Comparison of ENCODE assay signal across 8 cellular contexts in the genomic region with DNA sequence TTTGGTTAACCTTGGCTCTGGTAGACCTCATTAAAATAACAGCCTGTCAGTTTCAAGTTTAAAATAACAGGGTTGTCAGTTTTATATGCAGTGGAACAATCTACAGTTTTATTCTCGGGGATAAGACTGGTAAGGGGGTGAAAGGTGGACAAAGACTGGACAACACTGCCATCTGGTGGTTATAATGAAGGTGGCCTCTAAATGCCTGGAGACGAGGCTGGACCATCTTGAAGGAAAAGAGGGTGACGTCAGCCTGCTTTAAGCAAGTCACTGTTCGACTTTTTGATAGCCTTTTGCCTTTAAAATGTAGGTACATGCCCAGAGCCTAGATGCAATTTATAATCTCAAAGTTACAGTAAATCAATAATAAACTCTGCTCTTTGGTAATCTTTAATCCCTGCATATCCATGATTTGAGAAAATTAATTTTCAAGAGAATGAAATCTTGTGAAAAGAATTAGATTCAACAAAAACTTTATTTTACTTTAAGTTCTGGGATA.
DNase-seq lines count a peak whose midpoint lies in the region; FAIRE-seq and TF ChIP-seq lines count a peak whose summit lies in the region.

No MANE protein-coding gene starts in this region.

- no peaks in the 10 kb centered on the region for H3K9me3 ChIP-seq in tibial nerve

- H3K27me3 ChIP-seq in tibial nerve = no peaks in the 10 kb centered on the region

- no peak for TF ChIP-seq EP300 in tibial nerve (IDR thresholded peaks at IDR 0.05)

- peak; percentile 100 for FAIRE-seq in H54 (lab: Jason Lieb, UNC)

- peaks cover 0 to 9% (median 0%) of the 10 kb centered on the region in 4 donors for H3K4me1 ChIP-seq in tibial nerve

- DNase-seq in GM03348 (ENCODE audit: low spot score) = peak; percentile 86
- peak; percentile 73 for DNase-seq in H54 (ENCODE audit: insufficient read length, low spot score)
- peak; percentile 86 for DNase-seq in LHCN-M2 (ENCODE audit: low read depth)
- peak; percentile 71 for DNase-seq in RPMI7951 (ENCODE audit: low read depth)
- peak; percentile 29 for DNase-seq in activated T-helper 1 cell treated with Interleukin-2 at 50 U/mL for 16 hours (ENCODE audit: low read depth)
- peak; percentile 88 for DNase-seq in fibroblast of the conjunctiva (ENCODE audit: low read depth)
- peak; percentile 50 for DNase-seq in occipital lobe (lab: John Stamatoyannopoulos, UW)
- peak in 1 of 2 donors; percentile 81 for DNase-seq in tibial nerve (ENCODE audit: low spot score in 2 of 2)

- H3K27ac ChIP-seq in tibial nerve = no peak overlapping the region

- TF ChIP-seq POLR2A in H54 (IDR thresholded peaks at IDR 0.05; ENCODE audit: low read depth, low read length) = no peak
- no peak for TF ChIP-seq POLR2A in tibial nerve (IDR thresholded peaks at IDR 0.05)

- no peak overlapping the region for H3K4me3 ChIP-seq in tibial nerve

- H3K36me3 ChIP-seq in tibial nerve = no peaks in the 10 kb centered on the region

- WGBS in tibial nerve, 2 donors = 1% methylated on average over 4 of the region's 4 CpGs

- peak; percentile 72 to 84 (median 80) for TF ChIP-seq CTCF in tibial nerve (IDR thresholded peaks at IDR 0.05)
